1 cellular context compared by ENCODE assay signal in genomic region chr6:41071923-41072835, GRCh38.
TF ChIP-seq lines count a peak whose summit lies in the region.

OARD1 (minus strand) TSS chr6:41072356; CDS start chr6:41071634, 722 bp downstream.

TF ChIP-seq in K562, 482 proteins besides CTCF, POLR2A, EP300 and RAD21 (continued from another document):
- TF ChIP-seq GTF3C2 (IDR thresholded peaks at IDR 0.05; ENCODE audit: borderline replicate concordance, extremely low read depth, insufficient read length) (no peak), YBX1 (IDR thresholded peaks at IDR 0.05) (no peak), ELF1 (tag; IDR thresholded peaks at IDR 0.05) (peak; percentile 99), NFXL1 (CRISPR knock-in tag; IDR thresholded peaks at IDR 0.05) (no peak), VEZF1 (CRISPR knock-in tag; IDR thresholded peaks at IDR 0.05) (peak; percentile 82), CBX3 (IDR thresholded peaks at IDR 0.05; ENCODE audit: borderline replicate concordance in 1 of 2, low read length in 2 of 2) (no peak), CREB3 (tag; conservative IDR thresholded peaks at IDR 0.05; ENCODE audit: low read depth) (peak; percentile 67; the same call in 1 of the 2 replicates), HOMEZ (CRISPR knock-in tag; IDR thresholded peaks at IDR 0.05) (no peak), TRIM25 (IDR thresholded peaks at IDR 0.05; ENCODE audit: borderline replicate concordance) (no peak), NFRKB (IDR thresholded peaks at IDR 0.05; ENCODE audit: low read depth) (peak; percentile 83), EHMT2 (IDR thresholded peaks at IDR 0.05) (no peak), FOXA1 (IDR thresholded peaks at IDR 0.05; ENCODE audit: borderline replicate concordance) (no peak), TSC22D4 (tag; IDR thresholded peaks at IDR 0.05) (no peak), HDAC8 (tag; IDR thresholded peaks at IDR 0.05) (no peak)
TF ChIP-seq in K562: peak in this region for 156.
